8 cellular contexts compared by ENCODE assay signal in genomic region chr4:54539500-54540029, GRCh38.
DNase-seq lines count a peak whose midpoint lies in the region; ATAC-seq and TF ChIP-seq lines count a peak whose summit lies in the region.

No MANE protein-coding gene starts in this region.

- H3K36me3 ChIP-seq in osteoblast (ENCODE audit: insufficient read depth, low read length), result no peaks in the 10 kb centered on the region

- no peak overlapping the region for H3K27ac ChIP-seq in osteoblast (ENCODE audit: low read depth, low read length)

- H3K27ac Mint-ChIP-seq in activated T-helper 1 cell treated with anti-CD3 and anti-CD28 coated beads, Interleukin-12 subunit alpha, Interleukin-12 subunit beta, Interleukin-2, Interleukin-4 antibody, amounts not matched to agents 30 ng/mL and 10 ng/mL and 1 ng/mL, durations not matched to agents 14 hours and 24 hours and 36 hours, result no peak overlapping the region

- no peaks in the 10 kb centered on the region for H4K20me1 ChIP-seq in osteoblast (ENCODE audit: insufficient read depth, low read length)

- H3K4me1 Mint-ChIP-seq in activated T-helper 1 cell treated with anti-CD3 and anti-CD28 coated beads, Interleukin-12 subunit alpha, Interleukin-12 subunit beta, Interleukin-2, Interleukin-4 antibody, amounts not matched to agents 30 ng/mL and 10 ng/mL and 1 ng/mL, durations not matched to agents 14 hours and 24 hours and 36 hours (ENCODE audit: low read depth), result peaks cover 9% of the 10 kb centered on the region

- no peaks in the 10 kb centered on the region for H3K79me2 ChIP-seq in osteoblast (ENCODE audit: insufficient read depth, low read length)

- peaks cover 7% of the 10 kb centered on the region for H3K27me3 Mint-ChIP-seq in activated T-helper 1 cell treated with anti-CD3 and anti-CD28 coated beads, Interleukin-12 subunit alpha, Interleukin-12 subunit beta, Interleukin-2, Interleukin-4 antibody, amounts not matched to agents 30 ng/mL and 10 ng/mL and 1 ng/mL, durations not matched to agents 14 hours and 24 hours and 36 hours (ENCODE audit: insufficient read depth)

- H3K4me3 Mint-ChIP-seq in activated T-helper 1 cell treated with anti-CD3 and anti-CD28 coated beads, Interleukin-12 subunit alpha, Interleukin-12 subunit beta, Interleukin-2, Interleukin-4 antibody, amounts not matched to agents 30 ng/mL and 10 ng/mL and 1 ng/mL, durations not matched to agents 14 hours and 24 hours and 36 hours, result peak overlapping the region; percentile 23

- DNase-seq in ELR (ENCODE audit: low read depth) (peak; percentile 66), LoVo (ENCODE audit: low spot score) (peak; percentile 30), left cardiac atrium (peak; percentile 70), osteoblast (ENCODE audit: insufficient read length, low spot score, missing footprints) (peak; percentile 66), COR-L47 (lab: John Stamatoyannopoulos, UW) (no peak)
- no peak for DNase-seq in activated T-helper 1 cell treated with anti-CD3 and anti-CD28 coated beads, Interleukin-12 subunit alpha, Interleukin-12 subunit beta, Interleukin-2, Interleukin-4 antibody, amounts not matched to agents 30 ng/mL and 10 ng/mL and 1 ng/mL, durations not matched to agents 14 hours and 24 hours and 36 hours (ENCODE audit: low spot score)

- peaks cover 26% of the 10 kb centered on the region for H3K4me1 ChIP-seq in osteoblast (ENCODE audit: insufficient read depth, low read length)

- H3K9me3 Mint-ChIP-seq in activated T-helper 1 cell treated with anti-CD3 and anti-CD28 coated beads, Interleukin-12 subunit alpha, Interleukin-12 subunit beta, Interleukin-2, Interleukin-4 antibody, amounts not matched to agents 30 ng/mL and 10 ng/mL and 1 ng/mL, durations not matched to agents 14 hours and 24 hours and 36 hours, result no peaks in the 10 kb centered on the region

- no peaks in the 10 kb centered on the region for H3K27me3 ChIP-seq in osteoblast (ENCODE audit: insufficient read depth, low read length)

- peak overlapping the region; percentile 64 for H3K4me3 ChIP-seq in osteoblast (ENCODE audit: insufficient read depth, low read length)

- no peaks in the 10 kb centered on the region for H3K9me3 ChIP-seq in osteoblast (ENCODE audit: low read depth, low read length)

- ATAC-seq in left cardiac atrium (peak; percentile 89 to 96), HG03469 (IDR thresholded peaks at IDR 0.05; ENCODE audit: unreplicated experiment) (no peak), GM21528 (IDR thresholded peaks at IDR 0.05; ENCODE audit: low FRiP score, unreplicated experiment) (no peak)

- intact Hi-C loops in activated T-helper 1 cell treated with anti-CD3 and anti-CD28 coated beads, Interleukin-12 subunit alpha, Interleukin-12 subunit beta, Interleukin-2, Interleukin-4 antibody, amounts not matched to agents 30 ng/mL and 10 ng/mL and 1 ng/mL, durations not matched to agents 14 hours and 24 hours and 36 hours (cut with micrococcal nuclease), result no loop called here
- intact Hi-C loops in left cardiac atrium (cut with DNase I), result no loop called here

- peak overlapping the region; percentile 90 for H2AFZ ChIP-seq in osteoblast (ENCODE audit: low read length)

- no peak for TF ChIP-seq CTCF in osteoblast (IDR thresholded peaks at IDR 0.05; ENCODE audit: extremely low read depth, low read depth, low read length)

- H3K36me3 Mint-ChIP-seq in activated T-helper 1 cell treated with anti-CD3 and anti-CD28 coated beads, Interleukin-12 subunit alpha, Interleukin-12 subunit beta, Interleukin-2, Interleukin-4 antibody, amounts not matched to agents 30 ng/mL and 10 ng/mL and 1 ng/mL, durations not matched to agents 14 hours and 24 hours and 36 hours (ENCODE audit: low read depth), result no peaks in the 10 kb centered on the region

- H3K4me2 ChIP-seq in osteoblast (ENCODE audit: insufficient read depth, low read length), result peak overlapping the region; percentile 82

Comparison
In these comparisons a context has a peak if more than half of its experiments do, and no peak if none do; other contexts are left out.
1. DNase-seq: peak in ELR (single experiment), LoVo (single experiment), left cardiac atrium (single experiment) and osteoblast (single experiment); none in activated T-helper 1 cell treated with anti-CD3 and anti-CD28 coated beads, Interleukin-12 subunit alpha, Interleukin-12 subunit beta, Interleukin-2, Interleukin-4 antibody, amounts not matched to agents 30 ng/mL and 10 ng/mL and 1 ng/mL, durations not matched to agents 14 hours and 24 hours and 36 hours (single experiment) and COR-L47 (single experiment).
2. ATAC-seq: peak in left cardiac atrium (2 of 2); none in HG03469 (single experiment) and GM21528 (single experiment).